Comparison of ENCODE assay signal across 7 cellular contexts in the genomic region with DNA sequence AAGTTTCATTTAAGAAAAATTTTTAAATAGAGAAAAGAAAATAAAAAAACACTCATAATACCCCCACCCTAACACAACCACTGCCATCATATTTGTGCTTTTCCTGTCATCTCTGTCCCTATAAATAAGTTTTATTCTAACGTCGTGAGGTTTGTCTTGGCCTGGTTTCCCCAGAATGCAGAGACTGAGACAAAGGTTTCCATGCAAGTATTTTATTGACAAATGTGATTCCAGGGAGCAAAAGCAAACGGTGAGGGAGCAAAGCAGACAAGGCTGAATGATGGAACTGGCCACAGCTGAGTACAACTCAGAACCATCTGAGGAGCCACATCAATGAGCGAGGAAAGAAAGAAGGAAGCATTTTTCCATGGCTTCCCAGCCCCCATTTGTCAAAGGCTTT.
"Had no signal": no experiment of that assay in that cellular context is flagged by ENCODE, and none has a peak within 500 bp of the region (broad histone marks: within the 10 kb centered on the region; RNA-seq: fewer than 3 reads in every experiment).

No MANE protein-coding gene starts in this region.

- FAIRE-seq: G401.6, GM12878, GM12891, GM12892, GM18507, GM19239 had no signal

- DNase-seq: GF-D8 had no signal

- H3K4me3 ChIP-seq: GM12878 had no signal

- ATAC-seq: GM12878 had no signal
